Comparison of ENCODE assay signal across 2 cellular contexts in genomic region chr19:4519172-4519496, GRCh38.
TF ChIP-seq lines count a peak whose summit lies in the region.

No MANE protein-coding gene starts in this region.

TF ChIP-seq in IMR-90, 13 proteins besides CTCF, POLR2A, EP300 and RAD21:
- TF ChIP-seq MAFK (IDR thresholded peaks at IDR 0.05; ENCODE audit: low read depth, low read length) (no peak), CEBPB (IDR thresholded peaks at IDR 0.05; ENCODE audit: low read depth, low read length) (no peak), ELK1 (IDR thresholded peaks at IDR 0.05; ENCODE audit: borderline replicate concordance, low read depth, low read length) (no peak), RCOR1 (IDR thresholded peaks at IDR 0.05; ENCODE audit: insufficient replicate concordance, low read length) (no peak), NFE2L2 (IDR thresholded peaks at IDR 0.05; ENCODE audit: low read depth, low read length) (no peak), MXI1 (IDR thresholded peaks at IDR 0.05; ENCODE audit: borderline replicate concordance, low read depth, low read length) (no peak), MAZ (IDR thresholded peaks at IDR 0.05; ENCODE audit: borderline replicate concordance, low read depth, low read length) (no peak), USF2 (IDR thresholded peaks at IDR 0.05; ENCODE audit: low read depth, low read length) (no peak), SMC3 (IDR thresholded peaks at IDR 0.05; ENCODE audit: low read depth, low read length) (no peak)

TF ChIP-seq in K562, 482 proteins besides CTCF, POLR2A, EP300 and RAD21:
- TF ChIP-seq POLR2B (IDR thresholded peaks at IDR 0.05; ENCODE audit: low read depth, partially characterized antibody) (no peak), NFE2L1 (tag; IDR thresholded peaks at IDR 0.05; ENCODE audit: borderline replicate concordance, low read depth) (no peak), CREM (IDR thresholded peaks at IDR 0.05; ENCODE audit: low read depth) (no peak), KLF13 (tag; IDR thresholded peaks at IDR 0.05; ENCODE audit: borderline replicate concordance, low read depth) (no peak), ZNF512 (tag; IDR thresholded peaks at IDR 0.05) (no peak), PHB2 (IDR thresholded peaks at IDR 0.05; ENCODE audit: low read depth) (no peak), NFYB (IDR thresholded peaks at IDR 0.05; ENCODE audit: extremely low read depth, insufficient read length) (no peak), ARHGAP35 (IDR thresholded peaks at IDR 0.05; ENCODE audit: partially characterized antibody) (no peak), ZNF217 (CRISPR knock-in tag; IDR thresholded peaks at IDR 0.05) (no peak), MXI1 (IDR thresholded peaks at IDR 0.05; ENCODE audit: low read depth, low read length) (no peak), BRF1 (IDR thresholded peaks at IDR 0.05; ENCODE audit: borderline replicate concordance, extremely low read depth, insufficient read length) (no peak), SIRT6 (IDR thresholded peaks at IDR 0.05; ENCODE audit: low read depth, low read length) (no peak), DLX4 (CRISPR knock-in tag; IDR thresholded peaks at IDR 0.05) (no peak), SP1 (CRISPR knock-in tag; IDR thresholded peaks at IDR 0.05) (no peak), KDM2B (CRISPR knock-in tag; IDR thresholded peaks at IDR 0.05) (no peak), COPS2 (conservative IDR thresholded peaks at IDR 0.05) (no peak), ZNF644 (tag; IDR thresholded peaks at IDR 0.05; ENCODE audit: low read depth) (no peak), PURB (CRISPR knock-in tag; IDR thresholded peaks at IDR 0.05; ENCODE audit: low read depth) (no peak), ZNF655 (CRISPR knock-in tag; IDR thresholded peaks at IDR 0.05) (no peak), GTF3C2 (IDR thresholded peaks at IDR 0.05; ENCODE audit: borderline replicate concordance, extremely low read depth, insufficient read length) (peak; percentile 46), E2F3 (CRISPR knock-in tag; IDR thresholded peaks at IDR 0.05) (no peak), CBFA2T3 (IDR thresholded peaks at IDR 0.05) (no peak), JUND (IDR thresholded peaks at IDR 0.05; ENCODE audit: borderline replicate concordance, low read depth, low read length) (no peak), JUND (tag; IDR thresholded peaks at IDR 0.05; ENCODE audit: borderline replicate concordance, low read depth, low read length) (no peak), ZNF778 (CRISPR knock-in tag; IDR thresholded peaks at IDR 0.05) (no peak), BCOR (IDR thresholded peaks at IDR 0.05) (peak; percentile 39; the same call in 1 of the 2 replicates), SIX5 (IDR thresholded peaks at IDR 0.05; ENCODE audit: borderline replicate concordance in 1 of 2, insufficient read depth in 1 of 2, low read depth in 1 of 2, low read length in 2 of 2) (no peak), PTBP1 (IDR thresholded peaks at IDR 0.05; ENCODE audit: low read depth, low read length) (0 out of 2 replicates have a peak, but pooled peaks have one; percentile 28), ZNF436 (CRISPR knock-in tag; IDR thresholded peaks at IDR 0.05) (peak; percentile 51; the same call in 1 of the 2 replicates), ZBTB8A (IDR thresholded peaks at IDR 0.05; ENCODE audit: partially characterized antibody) (no peak), NFIX (CRISPR knock-in tag; IDR thresholded peaks at IDR 0.05; ENCODE audit: low read depth) (no peak), CBX1 (IDR thresholded peaks at IDR 0.05; ENCODE audit: low read depth) (peak; percentile 50; the same call in 1 of the 2 replicates), RNF219 (CRISPR knock-in tag; IDR thresholded peaks at IDR 0.05) (no peak), NR0B1 (IDR thresholded peaks at IDR 0.05; ENCODE audit: partially characterized antibody) (no peak), RNF2 (IDR thresholded peaks at IDR 0.05) (no peak), MEF2A (IDR thresholded peaks at IDR 0.05; ENCODE audit: control insufficient read depth, low read depth, low read length) (no peak), SNIP1 (IDR thresholded peaks at IDR 0.05; ENCODE audit: low read depth) (no peak), NR2C2 (CRISPR knock-in tag; IDR thresholded peaks at IDR 0.05) (no peak), NR2C2 (tag; IDR thresholded peaks at IDR 0.05) (no peak), ZFP36 (IDR thresholded peaks at IDR 0.05; ENCODE audit: low read depth, low read length, partially characterized antibody) (peak; percentile 98), PHF8 (IDR thresholded peaks at IDR 0.05; ENCODE audit: borderline replicate concordance, low read length) (no peak), ZKSCAN8 (CRISPR knock-in tag; IDR thresholded peaks at IDR 0.05) (peak; percentile 50; the same call in 1 of the 2 replicates), RBM25 (IDR thresholded peaks at IDR 0.05; ENCODE audit: low read depth, low read length, severe bottlenecking) (peak; percentile 81), ZNF408 (CRISPR knock-in tag; IDR thresholded peaks at IDR 0.05; ENCODE audit: low read depth) (no peak), TRIM25 (IDR thresholded peaks at IDR 0.05; ENCODE audit: borderline replicate concordance) (no peak), E2F1 (CRISPR knock-in tag; IDR thresholded peaks at IDR 0.05) (no peak)
